ENCODE assay signal across 9 cellular contexts in genomic region chr17:50903604-50904521, GRCh38. TPM values are rescaled to one million over a fixed set of nuclear protein-coding genes. Genes with fewer than 3 reads are reported as not detected.
DNase-seq lines count a peak whose midpoint lies in the region; ATAC-seq and TF ChIP-seq lines count a peak whose summit lies in the region.
"Had no signal": no experiment of that assay in that cellular context is flagged by ENCODE, and none has a peak within 500 bp of the region (broad histone marks: within the 10 kb centered on the region; RNA-seq: fewer than 3 reads in every experiment).

No MANE protein-coding gene starts in this region.

- peak overlapping the region; percentile 14; the same call in 1 of the 2 replicates for H3K4me2 ChIP-seq in SK-N-SH

- H3K9me2 ChIP-seq in SK-N-SH = no peaks in the 10 kb centered on the region

- H3F3A ChIP-seq in SK-N-SH (replicated peaks; ENCODE audit: insufficient read depth) = no peaks in the 10 kb centered on the region

- no peak for TF ChIP-seq RAD21 in SK-N-SH (IDR thresholded peaks at IDR 0.05; ENCODE audit: low read length)

- no peaks in the 10 kb centered on the region for H3K9me3 ChIP-seq in SK-N-SH
- H3K9me3 ChIP-seq: SJSA1 had no signal

- H3K27me3 ChIP-seq in SK-N-SH (ENCODE audit: insufficient read depth) = no peaks in the 10 kb centered on the region
- H3K27me3 ChIP-seq: SJSA1 had no signal

- peak overlapping the region; percentile 38; the same call in 1 of the 2 replicates for H3K9ac ChIP-seq in SK-N-SH

- no peak for TF ChIP-seq CTCF in SK-N-SH (IDR thresholded peaks at IDR 0.05)
- TF ChIP-seq CTCF in retinal pigment epithelial cell (conservative IDR thresholded peaks at IDR 0.05; ENCODE audit: low read depth, low read length) = no peak

- no peaks in the 10 kb centered on the region for H3K79me2 ChIP-seq in SK-N-SH (ENCODE audit: insufficient read depth)

- 70% methylated on average over 10 of the region's 10 CpGs for WGBS in SK-N-SH (ENCODE audit: low lambda C conversion rate)

- POLR2A ChIA-PET in SK-N-SH (lab: Yijun Ruan, JAX) = interaction anchor here (1.1 to 4.9 kb wide), 10 partner anchors 16 to 51 kb away, joined by 4 to 106 read pairs (median 15); partner anchors contain the start of gene TOB1

- H4K20me1 ChIP-seq in SK-N-SH (ENCODE audit: insufficient read depth) = no peaks in the 10 kb centered on the region

- DNase-seq in HCEC 1CT = peak; percentile 92
- no peak for DNase-seq in SK-N-SH
- DNase-seq in epithelial cell of prostate (ENCODE audit: low read depth, low spot score) = no peak
- peak; percentile 82 for DNase-seq in retinal pigment epithelial cell (ENCODE audit: low read depth)
- DNase-seq in NCI-H524 (lab: John Stamatoyannopoulos, UW) = no peak

- no peak overlapping the region for H3K4me3 ChIP-seq in SK-N-SH (ENCODE audit: low read depth in 2 of 2, low read length in 1 of 2)
- no peak overlapping the region for H3K4me3 ChIP-seq in retinal pigment epithelial cell (ENCODE audit: low read length)
- H3K4me3 ChIP-seq: SJSA1 had no signal

- CTCF ChIA-PET in SK-N-SH (lab: Yijun Ruan, JAX) = interaction anchor here (0.8 to 5.8 kb wide), 16 partner anchors 14 to 101 kb away, joined by 3 to 72 read pairs (median 5); partner anchors contain the start of gene TOB1

- H2AFZ ChIP-seq in SK-N-SH (ENCODE audit: low read depth) = peak overlapping the region; percentile 77

- no peaks in the 10 kb centered on the region for H3K36me3 ChIP-seq in SK-N-SH (replicated peaks in 1 of 2; ENCODE audit: control insufficient read depth in 1 of 2, insufficient read depth in 2 of 2, low read length in 1 of 2)
- H3K36me3 ChIP-seq: SJSA1 had no signal

- ATAC-seq in HG02571 (IDR thresholded peaks at IDR 0.05; ENCODE audit: unreplicated experiment) = no peak
- no peak for ATAC-seq in HG03175 (IDR thresholded peaks at IDR 0.05; ENCODE audit: unreplicated experiment)
- ATAC-seq in GM21786 (IDR thresholded peaks at IDR 0.05; ENCODE audit: unreplicated experiment) = no peak

- TF ChIP-seq EP300 in SK-N-SH (IDR thresholded peaks at IDR 0.05; ENCODE audit: borderline replicate concordance in 1 of 2, low read depth in 1 of 2, low read length in 1 of 2) = peak; percentile 44 to 51; a peak in 2 of 4 replicates

- peaks cover 13 to 40% of the 10 kb centered on the region in 2 experiments for H3K4me1 ChIP-seq in SK-N-SH (ENCODE audit: control insufficient read depth in 1 of 2, insufficient read depth in 2 of 2, low read depth in 1 of 2, low read length in 1 of 2)
- H3K4me1 ChIP-seq: SJSA1 had no signal

- H3K27ac ChIP-seq in SK-N-SH (ENCODE audit: low read depth in 2 of 2, low read length in 1 of 2) (peak overlapping the region; percentile 61 to 92; a peak in 3 of 4 replicates), epithelial cell of prostate (peak overlapping the region; percentile 98)
- H3K27ac ChIP-seq: SJSA1 had no signal

TF ChIP-seq in SK-N-SH, 30 proteins besides CTCF, POLR2A, EP300 and RAD21 (continues in another document):
- TF ChIP-seq MXI1 (IDR thresholded peaks at IDR 0.05; ENCODE audit: low read depth, low read length) (peak; percentile 28), IRF3 (IDR thresholded peaks at IDR 0.05; ENCODE audit: low read depth, low read length) (no peak), CHD2 (IDR thresholded peaks at IDR 0.05; ENCODE audit: low read length, partially characterized antibody) (no peak), GABPA (IDR thresholded peaks at IDR 0.05; ENCODE audit: low read depth) (no peak), PBX3 (IDR thresholded peaks at IDR 0.05) (peak; percentile 81), USF1 (IDR thresholded peaks at IDR 0.05; ENCODE audit: borderline replicate concordance, low read depth) (peak; percentile 71; the same call in 1 of the 2 replicates), SIN3A (IDR thresholded peaks at IDR 0.05; ENCODE audit: borderline replicate concordance, low read depth, low read length) (no peak), ELF1 (IDR thresholded peaks at IDR 0.05) (no peak), NFIC (IDR thresholded peaks at IDR 0.05; ENCODE audit: borderline replicate concordance) (peak; percentile 49; the same call in 1 of the 2 replicates), RCOR1 (IDR thresholded peaks at IDR 0.05; ENCODE audit: low read length) (peak; percentile 20; the same call in 1 of the 2 replicates), FOSL2 (IDR thresholded peaks at IDR 0.05; ENCODE audit: borderline replicate concordance, low read depth) (peak; percentile 40; the same call in 1 of the 2 replicates), SMC3 (IDR thresholded peaks at IDR 0.05; ENCODE audit: low read depth, low read length) (no peak), POLR2AphosphoS5 (IDR thresholded peaks at IDR 0.05; ENCODE audit: low read depth, low read length) (peak; percentile 45; the same call in 1 of the 2 replicates), TCF12 (IDR thresholded peaks at IDR 0.05) (peak; percentile 87), TAF1 (IDR thresholded peaks at IDR 0.05; ENCODE audit: borderline replicate concordance, low read depth, low read length) (no peak), YY1 (IDR thresholded peaks at IDR 0.05; ENCODE audit: low read depth) (no peak)
- TF ChIP-seq, protein P1, sequence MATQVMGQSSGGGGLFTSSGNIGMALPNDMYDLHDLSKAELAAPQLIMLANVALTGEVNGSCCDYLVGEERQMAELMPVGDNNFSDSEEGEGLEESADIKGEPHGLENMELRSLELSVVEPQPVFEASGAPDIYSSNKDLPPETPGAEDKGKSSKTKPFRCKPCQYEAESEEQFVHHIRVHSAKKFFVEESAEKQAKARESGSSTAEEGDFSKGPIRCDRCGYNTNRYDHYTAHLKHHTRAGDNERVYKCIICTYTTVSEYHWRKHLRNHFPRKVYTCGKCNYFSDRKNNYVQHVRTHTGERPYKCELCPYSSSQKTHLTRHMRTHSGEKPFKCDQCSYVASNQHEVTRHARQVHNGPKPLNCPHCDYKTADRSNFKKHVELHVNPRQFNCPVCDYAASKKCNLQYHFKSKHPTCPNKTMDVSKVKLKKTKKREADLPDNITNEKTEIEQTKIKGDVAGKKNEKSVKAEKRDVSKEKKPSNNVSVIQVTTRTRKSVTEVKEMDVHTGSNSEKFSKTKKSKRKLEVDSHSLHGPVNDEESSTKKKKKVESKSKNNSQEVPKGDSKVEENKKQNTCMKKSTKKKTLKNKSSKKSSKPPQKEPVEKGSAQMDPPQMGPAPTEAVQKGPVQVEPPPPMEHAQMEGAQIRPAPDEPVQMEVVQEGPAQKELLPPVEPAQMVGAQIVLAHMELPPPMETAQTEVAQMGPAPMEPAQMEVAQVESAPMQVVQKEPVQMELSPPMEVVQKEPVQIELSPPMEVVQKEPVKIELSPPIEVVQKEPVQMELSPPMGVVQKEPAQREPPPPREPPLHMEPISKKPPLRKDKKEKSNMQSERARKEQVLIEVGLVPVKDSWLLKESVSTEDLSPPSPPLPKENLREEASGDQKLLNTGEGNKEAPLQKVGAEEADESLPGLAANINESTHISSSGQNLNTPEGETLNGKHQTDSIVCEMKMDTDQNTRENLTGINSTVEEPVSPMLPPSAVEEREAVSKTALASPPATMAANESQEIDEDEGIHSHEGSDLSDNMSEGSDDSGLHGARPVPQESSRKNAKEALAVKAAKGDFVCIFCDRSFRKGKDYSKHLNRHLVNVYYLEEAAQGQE (IDR thresholded peaks at IDR 0.05; ENCODE audit: low read depth, low read length) = no peak
- TF ChIP-seq, protein P2, sequence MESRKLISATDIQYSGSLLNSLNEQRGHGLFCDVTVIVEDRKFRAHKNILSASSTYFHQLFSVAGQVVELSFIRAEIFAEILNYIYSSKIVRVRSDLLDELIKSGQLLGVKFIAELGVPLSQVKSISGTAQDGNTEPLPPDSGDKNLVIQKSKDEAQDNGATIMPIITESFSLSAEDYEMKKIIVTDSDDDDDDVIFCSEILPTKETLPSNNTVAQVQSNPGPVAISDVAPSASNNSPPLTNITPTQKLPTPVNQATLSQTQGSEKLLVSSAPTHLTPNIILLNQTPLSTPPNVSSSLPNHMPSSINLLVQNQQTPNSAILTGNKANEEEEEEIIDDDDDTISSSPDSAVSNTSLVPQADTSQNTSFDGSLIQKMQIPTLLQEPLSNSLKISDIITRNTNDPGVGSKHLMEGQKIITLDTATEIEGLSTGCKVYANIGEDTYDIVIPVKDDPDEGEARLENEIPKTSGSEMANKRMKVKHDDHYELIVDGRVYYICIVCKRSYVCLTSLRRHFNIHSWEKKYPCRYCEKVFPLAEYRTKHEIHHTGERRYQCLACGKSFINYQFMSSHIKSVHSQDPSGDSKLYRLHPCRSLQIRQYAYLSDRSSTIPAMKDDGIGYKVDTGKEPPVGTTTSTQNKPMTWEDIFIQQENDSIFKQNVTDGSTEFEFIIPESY (IDR thresholded peaks at IDR 0.05; ENCODE audit: borderline replicate concordance, low read depth) = no peak

RNA-seq across cellular contexts. Expression of gene TOB1, which starts 37.7 kb away (rescaled TPM):
- 19.3 and 21.8 TPM in 2 replicates for polyA plus RNA-seq in SK-N-SH (2012; rRNA removed)
- 18.3 and 22.8 TPM in 2 replicates for polyA plus RNA-seq in SK-N-SH (2012; cell fraction: cytosol; rRNA removed)
- polyA plus RNA-seq in SK-N-SH (2012; cell fraction: nucleus; rRNA removed) = 14.2 and 22.7 TPM in 2 replicates

Comparison
In these comparisons a context has a peak if more than half of its experiments do, and no peak if none do; other contexts are left out.
1. DNase-seq: peak in HCEC 1CT (single experiment) and retinal pigment epithelial cell (single experiment); none in SK-N-SH (single experiment), epithelial cell of prostate (single experiment) and NCI-H524 (0 of 2).